In the genomic region with DNA sequence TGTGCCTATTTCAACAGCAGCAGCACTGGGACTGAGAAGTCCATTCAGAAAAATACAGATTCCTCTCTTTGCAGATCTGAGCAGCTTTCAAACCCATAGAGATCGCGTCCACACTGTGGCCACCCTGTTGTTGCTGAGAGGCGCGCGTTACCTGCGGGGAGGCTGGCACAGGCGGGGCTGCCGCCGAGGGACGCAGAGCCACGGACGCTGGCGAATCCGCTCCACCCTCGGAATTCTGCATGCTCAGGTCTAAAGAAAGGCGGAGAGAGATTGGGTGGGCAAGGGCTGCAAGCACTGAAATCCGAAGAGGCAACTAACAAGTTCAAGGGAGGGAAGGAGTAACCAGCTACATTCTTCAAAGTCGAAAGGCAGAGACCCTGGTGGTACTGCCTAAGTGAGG, we compare ENCODE assay signal across 17 cellular contexts.
"Had no signal": no experiment of that assay in that cellular context is flagged by ENCODE, and none has a peak within 500 bp of the region (broad histone marks: within the 10 kb centered on the region; RNA-seq: fewer than 3 reads in every experiment).

No MANE protein-coding gene starts in this region.

- H3K9me3 ChIP-seq: mucosa of descending colon, psoas muscle, suprapubic skin, transverse colon, vagina had no signal

- H3K36me3 Mint-ChIP-seq: activated CD4-positive, alpha-beta memory T cell treated with anti-CD3 and anti-CD28 coated beads for 36 hours; naive B cell had no signal

- DNase-seq: activated CD4-positive, alpha-beta memory T cell treated with anti-CD3 and anti-CD28 coated beads for 36 hours; activated CD4-positive, alpha-beta T cell treated with anti-CD3 and anti-CD28 coated beads for 48 hours; activated naive CD4-positive, alpha-beta T cell treated with Interleukin-2 at 50 U/mL for 16 hours; activated T-cell treated with anti-CD3 and anti-CD28 coated beads, Interleukin-2, amount 50 U/mL, for 4 hours; hippocampal formation; left ventricle myocardium superior; naive B cell; psoas muscle; right cardiac atrium; stimulated activated CD4-positive, alpha-beta T cell treated with anti-CD3 and anti-CD28 coated beads, Interleukin-1b, Interleukin-23, amount 100 ng/mL, for 48 hours; stimulated activated naive CD8-positive, alpha-beta T cell treated with anti-CD3 and anti-CD28 coated beads, Interleukin-15, amount 100 ng/mL, for 72 hours; transverse colon had no signal

- H3K36me3 ChIP-seq: transverse colon, vagina had no signal

- H3K27me3 ChIP-seq: suprapubic skin, transverse colon, vagina had no signal

- H3K4me3 Mint-ChIP-seq: activated CD4-positive, alpha-beta memory T cell treated with anti-CD3 and anti-CD28 coated beads for 36 hours; activated T-cell treated with anti-CD3 and anti-CD28 coated beads, Interleukin-2, amount 50 U/mL, for 4 hours; naive B cell; stimulated activated naive CD8-positive, alpha-beta T cell treated with anti-CD3 and anti-CD28 coated beads, Interleukin-15, amount 100 ng/mL, for 72 hours had no signal

- H3K27ac Mint-ChIP-seq: activated CD4-positive, alpha-beta memory T cell treated with anti-CD3 and anti-CD28 coated beads for 36 hours; activated T-helper 2 cell treated with anti-CD3 and anti-CD28 coated beads, Interferon-gamma antibody, Interleukin-2, Interleukin-4, amounts not matched to agents 10 μg/mL and 5 μg/mL and 100 μg/mL, durations not matched to agents 14 hours and 24 hours and 36 hours; naive B cell had no signal

- H3K27me3 Mint-ChIP-seq: activated CD4-positive, alpha-beta memory T cell treated with anti-CD3 and anti-CD28 coated beads for 36 hours; stimulated activated naive CD8-positive, alpha-beta T cell treated with anti-CD3 and anti-CD28 coated beads, Interleukin-15, amount 100 ng/mL, for 72 hours had no signal

- ATAC-seq: activated T-cell treated with anti-CD3 and anti-CD28 coated beads, Interleukin-2, amount 50 U/mL, for 4 hours; stimulated activated naive CD8-positive, alpha-beta T cell treated with anti-CD3 and anti-CD28 coated beads, Interleukin-15, amount 100 ng/mL, for 72 hours had no signal

- H3K4me3 ChIP-seq: mucosa of descending colon, psoas muscle, skin epidermis, suprapubic skin, transverse colon, vagina had no signal

- H3K9me3 Mint-ChIP-seq: activated CD4-positive, alpha-beta memory T cell treated with anti-CD3 and anti-CD28 coated beads for 36 hours; activated T-cell treated with anti-CD3 and anti-CD28 coated beads, Interleukin-2, amount 50 U/mL, for 4 hours; activated T-helper 2 cell treated with anti-CD3 and anti-CD28 coated beads, Interferon-gamma antibody, Interleukin-2, Interleukin-4, amounts not matched to agents 10 μg/mL and 5 μg/mL and 100 μg/mL, durations not matched to agents 14 hours and 24 hours and 36 hours; stimulated activated naive CD8-positive, alpha-beta T cell treated with anti-CD3 and anti-CD28 coated beads, Interleukin-15, amount 100 ng/mL, for 72 hours had no signal

- H3K27ac ChIP-seq: psoas muscle, skin epidermis, suprapubic skin, vagina had no signal
